In the genomic region with DNA sequence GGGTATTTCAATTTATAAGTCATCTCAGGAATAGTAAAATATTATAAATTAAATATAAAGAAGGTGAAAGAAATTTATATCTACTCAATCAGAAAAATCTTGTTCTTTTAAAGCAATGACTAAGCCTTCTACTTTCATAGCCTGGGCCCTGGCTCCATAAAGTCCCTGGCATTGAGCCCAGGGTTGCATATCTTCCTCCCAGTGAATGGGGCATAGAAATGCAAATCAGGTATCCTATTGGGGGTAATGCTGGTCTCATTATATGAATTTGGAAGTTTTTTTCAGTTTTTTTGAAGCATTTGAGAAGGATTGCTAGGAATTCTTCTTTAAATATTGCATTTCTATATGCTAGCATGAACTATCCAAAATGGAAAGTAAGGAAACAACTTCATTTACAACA, we compare ENCODE assay signal across 1 cellular context.
TF ChIP-seq lines count a peak whose summit lies in the region.

No MANE protein-coding gene starts in this region.

TF ChIP-seq in H1, 55 proteins besides CTCF, POLR2A, EP300 and RAD21:
- TF ChIP-seq, protein P1, sequence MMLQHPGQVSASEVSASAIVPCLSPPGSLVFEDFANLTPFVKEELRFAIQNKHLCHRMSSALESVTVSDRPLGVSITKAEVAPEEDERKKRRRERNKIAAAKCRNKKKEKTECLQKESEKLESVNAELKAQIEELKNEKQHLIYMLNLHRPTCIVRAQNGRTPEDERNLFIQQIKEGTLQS (IDR thresholded peaks at IDR 0.05; ENCODE audit: insufficient read depth, low read depth, low read length), result no peak
- TF ChIP-seq ZNF274 (IDR thresholded peaks at IDR 0.05; ENCODE audit: borderline replicate concordance, extremely low read depth, low read length), result no peak
- TF ChIP-seq ASH2L (IDR thresholded peaks at IDR 0.05; ENCODE audit: low read length), result no peak
- no peak for TF ChIP-seq POLR2AphosphoS5 (IDR thresholded peaks at IDR 0.05; ENCODE audit: low read depth, low read length)
- 0 out of 2 replicates have a peak, but pooled peaks have one; percentile 10 for TF ChIP-seq POU5F1 (IDR thresholded peaks at IDR 0.05; ENCODE audit: low read depth, low read length)
